In genomic region chr12:751828-752672, GRCh38 we compare ENCODE assay signal across 8 cellular contexts. TPM values are rescaled to one million over a fixed set of nuclear protein-coding genes. Genes with fewer than 3 reads are reported as not detected.
DNase-seq lines count a peak whose midpoint lies in the region; ATAC-seq and TF ChIP-seq lines count a peak whose summit lies in the region.

Gene WNK1, plus strand, starts transcription at chr12:752579. Its CDS starts 987 bp downstream, at chr12:753566.

- H3K18ac ChIP-seq in mesendoderm (ENCODE audit: low read length), result peak within 1 kb of the TSS; percentile 99

- peak within 1 kb of the TSS; percentile 69 for H3K23ac ChIP-seq in mesendoderm (ENCODE audit: low read length)

- H4K8ac ChIP-seq in mesendoderm (ENCODE audit: low read depth, low read length), result peak within 1 kb of the TSS; percentile 87

- peaks cover 30% of the 10 kb centered on the region for H3K36me3 ChIP-seq in NT2/D1 (ENCODE audit: insufficient read depth, insufficient read length, low read length)
- peaks cover 6% of the 10 kb centered on the region for H3K36me3 ChIP-seq in endodermal cell (ENCODE audit: control insufficient read depth, insufficient read depth, low read length)
- H3K36me3 ChIP-seq in mesendoderm (ENCODE audit: control insufficient read depth, insufficient read depth, low read length), result no peaks in the 10 kb centered on the region

- peak within 1 kb of the TSS; percentile 98 for H3K4me2 ChIP-seq in mesendoderm (ENCODE audit: low read length)

- H2BK5ac ChIP-seq in mesendoderm (ENCODE audit: low read length), result peak within 1 kb of the TSS; percentile 62

- peak; percentile 46 for ATAC-seq in GM21381 (IDR thresholded peaks at IDR 0.05; ENCODE audit: unreplicated experiment)
- ATAC-seq in activated CD8-positive, alpha-beta memory T cell treated with anti-CD3 and anti-CD28 coated beads, Interleukin-2, amount 10 ng/mL, durations not matched to agents 7 days and 5 days, result peak; percentile 75

- H2BK15ac ChIP-seq in mesendoderm (replicated peaks; ENCODE audit: low read depth), result no peak within 1 kb of the TSS

- H3K4me1 ChIP-seq in NT2/D1 (ENCODE audit: insufficient read depth, insufficient read length) (peaks cover 3% of the 10 kb centered on the region), endodermal cell (ENCODE audit: control insufficient read depth, insufficient read depth, low read length) (peaks cover 11% of the 10 kb centered on the region), mesendoderm (ENCODE audit: control insufficient read depth, low read depth, low read length) (no peaks in the 10 kb centered on the region)

- peak within 1 kb of the TSS; percentile 98 for H3K56ac ChIP-seq in mesendoderm (ENCODE audit: low read length)

- H3K9me3 Mint-ChIP-seq in activated CD8-positive, alpha-beta memory T cell treated with anti-CD3 and anti-CD28 coated beads, Interleukin-2, amount 10 ng/mL, durations not matched to agents 7 days and 5 days (ENCODE audit: low read depth), result no peaks in the 10 kb centered on the region
- H3K9me3 Mint-ChIP-seq in endodermal cell, result no peaks in the 10 kb centered on the region

- no peak within 1 kb of the TSS for H2AK5ac ChIP-seq in mesendoderm (ENCODE audit: low read length)

- H3K36me3 Mint-ChIP-seq in activated CD8-positive, alpha-beta memory T cell treated with anti-CD3 and anti-CD28 coated beads, Interleukin-2, amount 10 ng/mL, durations not matched to agents 7 days and 5 days, result peaks cover 32% of the 10 kb centered on the region
- peaks cover 21% of the 10 kb centered on the region for H3K36me3 Mint-ChIP-seq in endodermal cell (ENCODE audit: low read depth)

- H3K4me3 ChIP-seq in NT2/D1 (ENCODE audit: insufficient read length, low read depth) (peak within 1 kb of the TSS; percentile 77), endodermal cell (ENCODE audit: low read length) (peak within 1 kb of the TSS; percentile 99), mesendoderm (ENCODE audit: low read length) (peak within 1 kb of the TSS; percentile 62)

- no peaks in the 10 kb centered on the region for H3K27me3 Mint-ChIP-seq in activated CD8-positive, alpha-beta memory T cell treated with anti-CD3 and anti-CD28 coated beads, Interleukin-2, amount 10 ng/mL, durations not matched to agents 7 days and 5 days
- H3K27me3 Mint-ChIP-seq in endodermal cell (ENCODE audit: insufficient read depth), result no peaks in the 10 kb centered on the region

- H2BK120ac ChIP-seq in mesendoderm (ENCODE audit: low read depth, low read length), result peak within 1 kb of the TSS; percentile 90

- WGBS in endodermal cell (ENCODE audit: insufficient coverage in 1 of 2, insufficient read length in 1 of 2), 2 experiments, result 0 to 3% methylated on average over 8 to 44 of the region's 47 CpGs
- no CpG with 5 or more reads among the region's 47 CpGs for WGBS in mesendoderm (ENCODE audit: extremely low coverage, insufficient coverage, low lambda C conversion rate)

- H3K4me3 Mint-ChIP-seq in activated CD8-positive, alpha-beta memory T cell treated with anti-CD3 and anti-CD28 coated beads, Interleukin-2, amount 10 ng/mL, durations not matched to agents 7 days and 5 days, result peak within 1 kb of the TSS; percentile 94
- no peak within 1 kb of the TSS for H3K4me3 Mint-ChIP-seq in endodermal cell

- peak within 1 kb of the TSS; percentile 98 for H3K9ac ChIP-seq in NT2/D1 (ENCODE audit: insufficient read length, low read depth)
- peak within 1 kb of the TSS; percentile 64 for H3K9ac ChIP-seq in endodermal cell (ENCODE audit: extremely low read depth, low read length, poor library complexity, severe bottlenecking)
- H3K9ac ChIP-seq in mesendoderm (ENCODE audit: low read length), result peak within 1 kb of the TSS; percentile 92

- no peak for TF ChIP-seq CTCF in endodermal cell (conservative IDR thresholded peaks at IDR 0.05)

- H3K4me1 Mint-ChIP-seq in activated CD8-positive, alpha-beta memory T cell treated with anti-CD3 and anti-CD28 coated beads, Interleukin-2, amount 10 ng/mL, durations not matched to agents 7 days and 5 days, result peaks cover 24% of the 10 kb centered on the region
- peaks cover 31% of the 10 kb centered on the region for H3K4me1 Mint-ChIP-seq in endodermal cell

- H3K27me3 ChIP-seq in NT2/D1 (ENCODE audit: insufficient read depth, insufficient read length) (no peaks in the 10 kb centered on the region), endodermal cell (ENCODE audit: control insufficient read depth, insufficient read depth, low read length, poor library complexity, severe bottlenecking) (no peaks in the 10 kb centered on the region), mesendoderm (ENCODE audit: insufficient read depth, low read length, poor library complexity) (no peaks in the 10 kb centered on the region)

- H3K79me2 ChIP-seq in mesendoderm (ENCODE audit: control insufficient read depth, insufficient read depth, low read length), result peaks cover 33% of the 10 kb centered on the region

- CTCF ChIA-PET in activated CD8-positive, alpha-beta memory T cell treated with anti-CD3 and anti-CD28 coated beads, Interleukin-2, amount 10 ng/mL, durations not matched to agents 7 days and 5 days (lab: Charles Lee), result interaction anchor here (0.8 to 6.4 kb wide), 36 partner anchors 8 to 197 kb away, joined by 3 to 99 read pairs (median 6); partner anchors contain the start of gene RAD52

- peak within 1 kb of the TSS; percentile 93 for H3K27ac Mint-ChIP-seq in activated CD8-positive, alpha-beta memory T cell treated with anti-CD3 and anti-CD28 coated beads, Interleukin-2, amount 10 ng/mL, durations not matched to agents 7 days and 5 days
- peak within 1 kb of the TSS; percentile 88 for H3K27ac Mint-ChIP-seq in endodermal cell

- H3K27ac ChIP-seq in endodermal cell (ENCODE audit: low read depth, low read length) (peak within 1 kb of the TSS; percentile 91), mesendoderm (ENCODE audit: low read depth, low read length) (peak within 1 kb of the TSS; percentile 97)

- peak within 1 kb of the TSS; percentile 96 for H3K4ac ChIP-seq in mesendoderm (ENCODE audit: low read depth, low read length)

- DNase-seq in COR-L47 (lab: John Stamatoyannopoulos, UW) (peak; percentile 97), HUDEP-2 (lab: John Stamatoyannopoulos, UW; ENCODE audit: unreplicated experiment in 76 of 76) (peak; percentile 44 to 96 (median 92)), NT2/D1 (ENCODE audit: low read depth, low spot score) (peak; percentile 100), endodermal cell (peak; percentile 100), mesendoderm (peak; percentile 100)
- DNase-seq in activated CD8-positive, alpha-beta memory T cell treated with anti-CD3 and anti-CD28 coated beads, Interleukin-2, amount 10 ng/mL, durations not matched to agents 7 days and 5 days, result peak; percentile 98
- peak; percentile 95 for DNase-seq in stimulated activated CD8-positive, alpha-beta memory T cell treated with anti-CD3 and anti-CD28 coated beads, Interleukin-15, amount 100 ng/mL, for 24 hours (ENCODE audit: low read depth)

- H3K9me3 ChIP-seq in NT2/D1 (ENCODE audit: insufficient read depth, low read length) (no peaks in the 10 kb centered on the region), endodermal cell (ENCODE audit: control insufficient read depth, low read length) (no peaks in the 10 kb centered on the region)

- H4K5ac ChIP-seq in mesendoderm (ENCODE audit: low read length), result peak within 1 kb of the TSS; percentile 84

- peaks cover 4% of the 10 kb centered on the region for H3K79me1 ChIP-seq in mesendoderm (ENCODE audit: low read length)

RNA-seq across cellular contexts. Expression of gene WNK1, which starts in this region (rescaled TPM):
- 100 to 1,000 TPM; 199 to 211 TPM for total RNA-seq in activated CD8-positive, alpha-beta memory T cell treated with anti-CD3 and anti-CD28 coated beads, Interleukin-2, amount 10 ng/mL, durations not matched to agents 7 days and 5 days
- total RNA-seq in endodermal cell, result 100 to 1,000 TPM; 199 to 412 TPM
- 111 TPM for polyA plus RNA-seq in endodermal cell (2013, experiment 1 of 2)
- polyA plus RNA-seq in endodermal cell (2013, experiment 2 of 2), result 108 TPM
- 61.9 TPM for polyA plus RNA-seq in mesendoderm (2013, experiment 1 of 2)
- 59.9 TPM for polyA plus RNA-seq in mesendoderm (2013, experiment 2 of 2)

Comparison
In these comparisons a context has a peak if more than half of its experiments do, and no peak if none do; other contexts are left out.
1. Peak in every context shown above with its lines: DNase-seq, ATAC-seq, H3K4me3 ChIP-seq and H3K27ac ChIP-seq.